38 cellular contexts compared by ENCODE assay signal in genomic region chrX:34130501-34130900, GRCh38. TPM values are rescaled to one million over a fixed set of nuclear protein-coding genes. Genes with fewer than 3 reads are reported as not detected.
"Had no signal": no experiment of that assay in that cellular context is flagged by ENCODE, and none has a peak within 500 bp of the region (broad histone marks: within the 10 kb centered on the region; RNA-seq: fewer than 3 reads in every experiment).

No MANE protein-coding gene starts in this region.

- DNase-seq: Karpas-422, Kasumi-1, MG63, MM.1S, MV-4-11, NCI-H1048, NCI-H1092, NCI-H1092 treated with DMSO at 0.1 percent for 48 hours, NCI-H1105, NCI-H1105 treated with DMSO at 0.1 percent for 48 hours, NCI-H1417, NCI-H1417 treated with DMSO at 0.1 percent for 48 hours, NCI-H1436, NCI-H1436 treated with DMSO at 0.1 percent for 48 hours, NCI-H146, NCI-H1694, NCI-H1694 treated with DMSO at 0.1 percent for 48 hours, NCI-H187, NCI-H187 treated with DMSO at 0.1 percent for 48 hours, NCI-H1930, NCI-H2029, NCI-H2029 treated with DMSO at 0.1 percent for 48 hours, NCI-H2081, NCI-H2081 treated with DMSO at 0.1 percent for 48 hours, NCI-H2107, NCI-H2171, NCI-H2171 treated with DMSO at 0.1 percent for 48 hours, NCI-H2227 treated with DMSO at 0.1 percent for 48 hours, NCI-H226, NCI-H345, NCI-H446, NCI-H446 treated with DMSO at 0.1 percent for 48 hours, NCI-H510A, NCI-H510A treated with DMSO at 0.1 percent for 48 hours had no signal

RNA-seq across cellular contexts. Expression of gene FAM47A, which starts 1.6 kb away (rescaled TPM):
- total RNA-seq: LHCN-M2, M059J, MCF 10A, NCI-H460 had no signal
